ENCODE assay signal across 29 cellular contexts in genomic region chr7:30990316-30991029, GRCh38. TPM values are rescaled to one million over a fixed set of nuclear protein-coding genes. Genes with fewer than 3 reads are reported as not detected.
DNase-seq lines count a peak whose midpoint lies in the region; ATAC-seq, FAIRE-seq and TF ChIP-seq lines count a peak whose summit lies in the region.
"Had no signal": no experiment of that assay in that cellular context is flagged by ENCODE, and none has a peak within 500 bp of the region (broad histone marks: within the 10 kb centered on the region; RNA-seq: fewer than 3 reads in every experiment).

No MANE protein-coding gene starts in this region.

- H3K36me3 ChIP-seq in esophagus muscularis mucosa, result no peaks in the 10 kb centered on the region

- H3K4me1 ChIP-seq in esophagus muscularis mucosa, result peaks cover 0 to 21% (median 18%) of the 10 kb centered on the region in 4 donors

- peaks cover 31% of the 10 kb centered on the region for H3K27me3 Mint-ChIP-seq in Calu3 (ENCODE audit: unreplicated experiment)
- peaks cover 36% of the 10 kb centered on the region for H3K27me3 Mint-ChIP-seq in T-helper 17 cell

- no peak for ATAC-seq in T-helper 17 cell
- no peak for ATAC-seq in HG02970 (IDR thresholded peaks at IDR 0.05; ENCODE audit: low FRiP score, unreplicated experiment)
- ATAC-seq: CD8-positive, alpha-beta T cell had no signal

- H3K4me1 Mint-ChIP-seq in Calu3 (ENCODE audit: low read depth, unreplicated experiment), result peaks cover 33% of the 10 kb centered on the region
- H3K4me1 Mint-ChIP-seq in T-helper 17 cell, result peaks cover 17% of the 10 kb centered on the region
- H3K4me1 Mint-ChIP-seq: B cell had no signal

- no peak for TF ChIP-seq EP300 in esophagus muscularis mucosa (IDR thresholded peaks at IDR 0.05)

- BruUV-seq in Calu3 (replicated peaks; lab: Mats Ljungman, UMichigan), result no TSS peak

- H3K36me3 Mint-ChIP-seq in Calu3 (ENCODE audit: insufficient read depth, unreplicated experiment) (no peaks in the 10 kb centered on the region), T-helper 17 cell (ENCODE audit: low read depth) (peaks cover 6% of the 10 kb centered on the region)
- H3K36me3 Mint-ChIP-seq: CD8-positive, alpha-beta T cell had no signal

- peaks cover 0 to 16% (median 0%) of the 10 kb centered on the region in 4 donors for H3K27me3 ChIP-seq in esophagus muscularis mucosa

- H3K4me3 Mint-ChIP-seq in Calu3 (ENCODE audit: low read depth, unreplicated experiment) (no peak overlapping the region), T-helper 17 cell (peak overlapping the region; percentile 56)
- H3K4me3 Mint-ChIP-seq: B cell; CD8-positive, alpha-beta T cell had no signal

- intact Hi-C loops in Calu3 (cut with micrococcal nuclease; ENCODE audit: unreplicated experiment), result no loop called here
- intact Hi-C loops in esophagus muscularis mucosa (cut with DNase I), result no loop called here

- DNase-seq in Calu3 (no peak), T-helper 17 cell (no peak), fibroblast of gingiva (ENCODE audit: low read depth) (peak; percentile 12), urothelium cell line (ENCODE audit: low spot score) (no peak), esophagus muscularis mucosa (ENCODE audit: extremely low spot score) (no peak)
- no peak for DNase-seq in activated CD4-positive, CD25-positive, alpha-beta regulatory T cell (lab: John Stamatoyannopoulos, UW)
- DNase-seq: CD8-positive, alpha-beta T cell; DMS153; DND-41; KBM-7; MV-4-11; NCI-H1105; NCI-H1436 treated with DMSO at 0.1 percent for 48 hours; NCI-H187 treated with DMSO at 0.1 percent for 48 hours; NCI-H2171 treated with DMSO at 0.1 percent for 48 hours; NCI-H345; NCI-H524; NCI-H774; NK-92 treated with Interleukin-12 subunit alpha and Interleukin-12 subunit beta, amount 100 ng/mL, for 24 hours; PC-9; RPMI8226; SHP77 had no signal

- no peak overlapping the region for H3K27ac ChIP-seq in esophagus muscularis mucosa (replicated peaks in 1 of 4)
- H3K27ac ChIP-seq: C4-2B, PC-9 had no signal

- WGBS in esophagus muscularis mucosa, result 95% methylated on average over 6 of the region's 6 CpGs

- H3K27ac Mint-ChIP-seq in Calu3 (ENCODE audit: unreplicated experiment) (peak overlapping the region; percentile 45), T-helper 17 cell (no peak overlapping the region)
- H3K27ac Mint-ChIP-seq: B cell; CD8-positive, alpha-beta T cell had no signal

- no peak for TF ChIP-seq POLR2A in esophagus muscularis mucosa (IDR thresholded peaks at IDR 0.05; ENCODE audit: low read depth)

- no peak for TF ChIP-seq CTCF in Calu3 (IDR thresholded peaks at IDR 0.05; ENCODE audit: unreplicated experiment)
- no peak for TF ChIP-seq CTCF in esophagus muscularis mucosa (IDR thresholded peaks at IDR 0.05)

- CTCF ChIA-PET in Calu3 (lab: Charles Lee), result interaction anchor here (0.6 to 3.7 kb wide), 7 partner anchors 12 to 1650 kb away, joined by 3 to 34 read pairs (median 3); no protein-coding TSS in a partner anchor

- H3K9me3 ChIP-seq in T-helper 17 cell (ENCODE audit: control insufficient read depth, low read length, poor library complexity, severe bottlenecking) (no peaks in the 10 kb centered on the region), esophagus muscularis mucosa (no peaks in the 10 kb centered on the region)

- peak; percentile 40 for FAIRE-seq in urothelium cell line (lab: Jason Lieb, UNC)
- FAIRE-seq: HTR-8/SVneo had no signal

- no peaks in the 10 kb centered on the region for H3K9me3 Mint-ChIP-seq in Calu3 (ENCODE audit: low read depth, unreplicated experiment)
- H3K9me3 Mint-ChIP-seq: CD8-positive, alpha-beta T cell had no signal

- no peak overlapping the region for H3K4me3 ChIP-seq in esophagus muscularis mucosa
- H3K4me3 ChIP-seq: PC-9 had no signal

RNA-seq across cellular contexts. Expression of gene GHRHR, which starts 26.7 kb away (rescaled TPM):
- total RNA-seq in Calu3 (2022), result not detected in 2 replicates
- total RNA-seq in T-helper 17 cell, result not detected
- not detected for total RNA-seq in esophagus muscularis mucosa
- total RNA-seq: A673; B cell; CD8-positive, alpha-beta T cell; LHCN-M2; MCF 10A; PC-9 had no signal
